Comparison of ENCODE assay signal across 34 cellular contexts in the genomic region with DNA sequence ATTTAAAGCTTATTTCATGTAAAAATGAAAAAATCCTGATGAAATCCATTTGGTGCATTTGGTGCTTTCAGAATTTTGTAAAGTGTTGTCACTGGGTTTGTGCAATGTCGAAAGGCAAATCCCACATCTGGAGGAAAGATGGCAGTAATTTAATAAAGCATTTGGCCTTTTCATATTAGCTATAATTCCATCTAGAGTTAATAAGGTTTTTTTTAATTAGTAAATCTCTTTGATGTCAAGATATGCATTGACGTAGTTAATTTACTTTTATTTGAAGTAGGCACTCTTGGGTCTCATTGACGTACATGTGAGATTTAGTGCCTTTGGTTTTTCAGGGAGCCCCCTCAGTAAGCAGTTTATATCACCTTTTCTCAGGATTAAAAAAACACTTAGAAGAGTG. TPM values are rescaled to one million over a fixed set of nuclear protein-coding genes. Genes with fewer than 3 reads are reported as not detected.
"Had no signal": no experiment of that assay in that cellular context is flagged by ENCODE, and none has a peak within 500 bp of the region (broad histone marks: within the 10 kb centered on the region; RNA-seq: fewer than 3 reads in every experiment).

No MANE protein-coding gene starts in this region.

- H3K36me3 ChIP-seq: adrenal gland, ascending aorta, brain microvascular endothelial cell, breast epithelium, cardiac muscle cell had no signal

- H3K4me1 ChIP-seq: adrenal gland, ascending aorta, body of pancreas, breast epithelium had no signal

- ATAC-seq: activated naive CD4-positive, alpha-beta T cell treated with anti-CD3 and anti-CD28 coated beads, Interleukin-2, amount 50 U/mL, for 72 hours; activated naive CD8-positive, alpha-beta T cell treated with anti-CD3 and anti-CD28 coated beads, Interleukin-2, amount 50 U/mL, for 24 hours; activated T-cell treated with anti-CD3 and anti-CD28 coated beads, Interleukin-2, amount 50 U/mL, for 4 hours; activated T-cell treated with anti-CD3 and anti-CD28 coated beads, Interleukin-2, amount 50 U/mL, for 72 hours; activated T-helper 17 cell treated with anti-CD3 and anti-CD28 coated beads, Interleukin-2, amount 50 U/mL, for 72 hours; body of pancreas had no signal

- H3K9me3 ChIP-seq: adrenal gland, ascending aorta, body of pancreas, breast epithelium had no signal

- H3K4me3 ChIP-seq: adrenal gland, ascending aorta, body of pancreas, breast epithelium, cardiac muscle cell had no signal

- H3K27me3 ChIP-seq: adrenal gland, ascending aorta, brain microvascular endothelial cell, breast epithelium had no signal

- DNase-seq: activated effector memory CD4-positive, alpha-beta T cell treated with anti-CD3 and anti-CD28 coated beads, Interleukin-2, amount 50 U/mL, for 16 hours; activated effector memory CD4-positive, alpha-beta T cell treated with Interleukin-2 at 50 U/mL for 16 hours; activated gamma-delta T cell; activated gamma-delta T cell treated with Interleukin-2 at 50 U/mL for 16 hours; activated naive CD4-positive, alpha-beta T cell; activated naive CD4-positive, alpha-beta T cell treated with anti-CD3 and anti-CD28 coated beads for 36 hours; activated naive CD4-positive, alpha-beta T cell treated with anti-CD3 and anti-CD28 coated beads, Interleukin-2, amount 10 ng/mL, durations not matched to agents 7 days and 5 days; activated naive CD4-positive, alpha-beta T cell treated with anti-CD3 and anti-CD28 coated beads, Interleukin-2, amount 50 U/mL, for 16 hours; activated naive CD4-positive, alpha-beta T cell treated with Interleukin-2 at 50 U/mL for 16 hours; activated naive CD8-positive, alpha-beta T cell treated with anti-CD3 and anti-CD28 coated beads for 36 hours; activated naive CD8-positive, alpha-beta T cell treated with anti-CD3 and anti-CD28 coated beads, Interleukin-2, amount 10 ng/mL, durations not matched to agents 7 days and 5 days; activated naive CD8-positive, alpha-beta T cell treated with anti-CD3 and anti-CD28 coated beads, Interleukin-2, amount 50 U/mL, for 24 hours; activated T-cell treated with anti-CD3 and anti-CD28 coated beads, Interleukin-2, amount 50 U/mL, for 1 hour; activated T-cell treated with anti-CD3 and anti-CD28 coated beads, Interleukin-2, amount 50 U/mL, for 24 hours; activated T-cell treated with anti-CD3 and anti-CD28 coated beads, Interleukin-2, amount 50 U/mL, for 4 hours; activated T-cell treated with anti-CD3 and anti-CD28 coated beads, Interleukin-2, amount 50 U/mL, for 48 hours; activated T-cell treated with anti-CD3 and anti-CD28 coated beads, Interleukin-2, amount 50 U/mL, for 72 hours; adrenal gland; amniotic stem cell; amygdala; anterior cingulate cortex; aorta; body of pancreas; brain microvascular endothelial cell; caudate nucleus; central memory CD4-positive, alpha-beta T cell; cerebellar nuclear complex had no signal

- H3K27ac ChIP-seq: adrenal gland, ascending aorta, body of pancreas, brain microvascular endothelial cell, breast epithelium, cardiac muscle cell had no signal

RNA-seq across cellular contexts. Expression of gene GAREM1, which starts 12.3 kb away (rescaled TPM):
- total RNA-seq: activated naive CD4-positive, alpha-beta T cell treated with anti-CD3 and anti-CD28 coated beads, Interleukin-2, amount 50 U/mL, for 72 hours; activated naive CD8-positive, alpha-beta T cell treated with anti-CD3 and anti-CD28 coated beads for 36 hours; activated T-helper 1 cell treated with anti-CD3 and anti-CD28 coated beads, Interleukin-12 subunit alpha, Interleukin-12 subunit beta, Interleukin-2, Interleukin-4 antibody, amounts not matched to agents 30 ng/mL and 10 ng/mL and 1 ng/mL, durations not matched to agents 14 hours and 24 hours and 36 hours; activated T-helper 2 cell treated with anti-CD3 and anti-CD28 coated beads, Interferon-gamma antibody, Interleukin-2, Interleukin-4, amounts not matched to agents 10 μg/mL and 5 μg/mL and 100 μg/mL, durations not matched to agents 14 hours and 24 hours and 36 hours had no signal
